In the genomic region with DNA sequence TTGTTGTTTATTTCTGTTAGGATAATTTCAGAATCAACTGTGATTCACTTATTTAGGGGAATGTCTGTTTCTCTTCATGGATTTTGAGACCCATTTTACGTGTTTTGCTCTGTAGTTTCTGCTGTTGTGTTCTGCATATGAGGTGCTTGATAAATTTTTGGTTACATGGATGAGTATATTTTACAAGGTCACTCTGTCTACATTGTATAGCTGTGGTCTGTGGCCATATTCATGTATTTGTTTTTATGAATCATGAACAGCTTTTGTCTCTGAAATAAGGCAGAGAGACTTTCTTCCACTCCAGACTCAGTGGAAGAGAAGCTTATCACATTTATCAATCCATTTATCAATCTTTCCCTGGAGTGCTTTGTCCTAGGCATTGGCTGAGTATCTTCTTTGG, we compare ENCODE assay signal across 1 cellular context.
TF ChIP-seq lines count a peak whose summit lies in the region.

No MANE protein-coding gene starts in this region.

TF ChIP-seq in WTC11, 78 proteins besides CTCF, POLR2A, EP300 and RAD21 (continued from another document):
- TF ChIP-seq ZNF423 (CRISPR knock-in tag; IDR thresholded peaks at IDR 0.05) (no peak), SP1 (CRISPR knock-in tag; conservative IDR thresholded peaks at IDR 0.05) (no peak), CREM (CRISPR knock-in tag; IDR thresholded peaks at IDR 0.05) (no peak), ZNF232 (CRISPR knock-in tag; IDR thresholded peaks at IDR 0.05) (no peak)
- TF ChIP-seq, protein P1, sequence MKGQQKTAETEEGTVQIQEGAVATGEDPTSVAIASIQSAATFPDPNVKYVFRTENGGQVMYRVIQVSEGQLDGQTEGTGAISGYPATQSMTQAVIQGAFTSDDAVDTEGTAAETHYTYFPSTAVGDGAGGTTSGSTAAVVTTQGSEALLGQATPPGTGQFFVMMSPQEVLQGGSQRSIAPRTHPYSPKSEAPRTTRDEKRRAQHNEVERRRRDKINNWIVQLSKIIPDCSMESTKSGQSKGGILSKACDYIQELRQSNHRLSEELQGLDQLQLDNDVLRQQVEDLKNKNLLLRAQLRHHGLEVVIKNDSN (CRISPR knock-in tag; IDR thresholded peaks at IDR 0.05): no peak
